Comparison of ENCODE assay signal across 20 cellular contexts in genomic region chr1:231986631-231987291, GRCh38.
A peak's percentile ranks its signal among the peaks of the same experiment; 100 is the strongest.
DNase-seq lines count a peak whose midpoint lies in the region; ATAC-seq and TF ChIP-seq lines count a peak whose summit lies in the region.
"Had no signal": no experiment of that assay in that cellular context is flagged by ENCODE, and none has a peak within 500 bp of the region (broad histone marks: within the 10 kb centered on the region; RNA-seq: fewer than 3 reads in every experiment).

No MANE protein-coding gene starts in this region.

- intact Hi-C loops in Right ventricle myocardium superior (cut with DNase I), result no loop called here
- intact Hi-C loops in sciatic nerve (cut with DNase I), result no loop called here

- in situ Hi-C loops in brain microvascular endothelial cell (cut with HindIII; ENCODE audit: low pct_ligation_motif_present, low sequenced_read_pairs), result no loop called here

- no peaks in the 10 kb centered on the region for H3K27me3 ChIP-seq in brain microvascular endothelial cell (replicated peaks)
- H3K27me3 ChIP-seq: BLaER1 treated with 17β-estradiol and CSF1 and Interleukin-3, amounts not matched to agents 10 nM and 100 nM; foreskin keratinocyte; uterus had no signal

- peak; percentile 6 to 13 for DNase-seq in NCI-H526 (lab: John Stamatoyannopoulos, UW)
- peak; percentile 33 for DNase-seq in brain microvascular endothelial cell
- DNase-seq in Right ventricle myocardium superior, result no peak
- no peak for DNase-seq in sciatic nerve (ENCODE audit: low spot score)
- DNase-seq in NCI-H524 treated with DMSO at 0.1 percent for 48 hours (lab: John Stamatoyannopoulos, UW), result no peak
- DNase-seq: activated CD4-positive, CD25-positive, alpha-beta regulatory T cell; dermis blood vessel endothelial cell; DMS79 treated with DMSO at 0.1 percent for 48 hours; NCI-H1436; PC-9; stimulated activated naive CD8-positive, alpha-beta T cell treated with anti-CD3 and anti-CD28 coated beads, Interleukin-15, Interleukin-2, amounts not matched to agents 100 U/mL and 50 U/mL, for 24 hours; SW 1271; uterus had no signal

- H3K4me3 ChIP-seq in brain microvascular endothelial cell (ENCODE audit: low read depth, low read length), result no peak overlapping the region
- H3K4me3 ChIP-seq: BLaER1 treated with 17β-estradiol and CSF1 and Interleukin-3, amounts not matched to agents 10 nM and 100 nM; HAP-1; PC-9; skin epidermis; uterus had no signal

- no peak for TF ChIP-seq CTCF in brain microvascular endothelial cell (IDR thresholded peaks at IDR 0.05; ENCODE audit: low read depth, low read length, missing control alignments)

- ATAC-seq in Right ventricle myocardium superior (ENCODE audit: poor library complexity), result peak; percentile 63
- ATAC-seq in sciatic nerve, result peak; percentile 89
- no peak for ATAC-seq in HG02870 (IDR thresholded peaks at IDR 0.05; ENCODE audit: unreplicated experiment)
- ATAC-seq in GM21717 (IDR thresholded peaks at IDR 0.05; ENCODE audit: unreplicated experiment), result no peak
- ATAC-seq: foreskin keratinocyte; stimulated activated naive CD8-positive, alpha-beta T cell treated with anti-CD3 and anti-CD28 coated beads, Interleukin-15, Interleukin-2, amounts not matched to agents 100 U/mL and 50 U/mL, for 24 hours had no signal

- no peaks in the 10 kb centered on the region for H3K36me3 ChIP-seq in brain microvascular endothelial cell (replicated peaks)
- H3K36me3 ChIP-seq: HAP-1, uterus had no signal

- no peak overlapping the region for H3K27ac ChIP-seq in brain microvascular endothelial cell
- H3K27ac ChIP-seq: BLaER1 treated with 17β-estradiol and CSF1 and Interleukin-3, amounts not matched to agents 10 nM and 100 nM; foreskin keratinocyte; KMS-11; PC-9; uterus had no signal

Comparison
In these comparisons a context has a peak if more than half of its experiments do, and no peak if none do; other contexts are left out.
1. DNase-seq: peak in NCI-H526 (2 of 2) and brain microvascular endothelial cell (single experiment); none in Right ventricle myocardium superior (single experiment), sciatic nerve (single experiment) and NCI-H524 treated with DMSO at 0.1 percent for 48 hours (single experiment).
2. ATAC-seq: peak in Right ventricle myocardium superior (single experiment) and sciatic nerve (single experiment); none in HG02870 (single experiment) and GM21717 (single experiment).